In genomic region chr17:3647769-3648540, GRCh38 we compare ENCODE assay signal across 8 cellular contexts. TPM values are rescaled to one million over a fixed set of nuclear protein-coding genes. Genes with fewer than 3 reads are reported as not detected.
DNase-seq lines count a peak whose midpoint lies in the region; ATAC-seq and TF ChIP-seq lines count a peak whose summit lies in the region.

No MANE protein-coding gene starts in this region.

- H3K4me1 ChIP-seq in prostate gland (replicated peaks), result no peaks in the 10 kb centered on the region

- 64% methylated on average over 19 of the region's 19 CpGs for WGBS in prostate gland

- no peaks in the 10 kb centered on the region for H3K4me1 Mint-ChIP-seq in glutamatergic neuron (ENCODE audit: low read depth, unreplicated experiment)

- no peak for ATAC-seq in HG03439 (IDR thresholded peaks at IDR 0.05; ENCODE audit: unreplicated experiment)

- intact Hi-C loops in prostate gland (cut with DNase I), result loop anchor here (10.0 kb wide), 1 partner anchor 603 kb away; no protein-coding TSS in a partner anchor

- no peaks in the 10 kb centered on the region for H3K27me3 Mint-ChIP-seq in glutamatergic neuron (ENCODE audit: unreplicated experiment)

- H3K36me3 Mint-ChIP-seq in glutamatergic neuron (ENCODE audit: unreplicated experiment), result no peaks in the 10 kb centered on the region

- DNase-seq in NCI-H1417 (lab: John Stamatoyannopoulos, UW) (peak; percentile 1 to 53 (median 17)), NCI-H1417 treated with DMSO at 0.1 percent for 48 hours (lab: John Stamatoyannopoulos, UW) (no peak), NCI-H1092 (lab: John Stamatoyannopoulos, UW) (peak; percentile 13), glutamatergic neuron (peak; percentile 80), prostate gland (ENCODE audit: low spot score) (peak; percentile 32), NCI-H2029 treated with DMSO at 0.1 percent for 48 hours (lab: John Stamatoyannopoulos, UW) (no peak)
- peak; percentile 39 for DNase-seq in activated T-cell treated with anti-CD3 and anti-CD28 coated beads, Interleukin-2, amount 50 U/mL, for 1 hour

- H3K4me3 ChIP-seq in prostate gland, result no peak overlapping the region

- no peak for TF ChIP-seq POLR2A in prostate gland (IDR thresholded peaks at IDR 0.05)

- no peaks in the 10 kb centered on the region for H3K27me3 ChIP-seq in prostate gland (replicated peaks; ENCODE audit: insufficient read depth)

- peak overlapping the region; percentile 78 for H3K27ac Mint-ChIP-seq in glutamatergic neuron (ENCODE audit: unreplicated experiment)

- H3K9me3 Mint-ChIP-seq in glutamatergic neuron (ENCODE audit: unreplicated experiment), result peaks cover 5% of the 10 kb centered on the region

- no peak overlapping the region for H3K4me3 Mint-ChIP-seq in glutamatergic neuron (ENCODE audit: unreplicated experiment)

- no peaks in the 10 kb centered on the region for H3K9me3 ChIP-seq in prostate gland

- TF ChIP-seq CTCF in glutamatergic neuron (IDR thresholded peaks at IDR 0.05; ENCODE audit: partially characterized antibody, unreplicated experiment) (peak; percentile 35), prostate gland (IDR thresholded peaks at IDR 0.05) (peak in 3 of 4 experiments; percentile 22 to 47 (median 24))

- no peak overlapping the region for H3K27ac ChIP-seq in prostate gland

- no peaks in the 10 kb centered on the region for H3K36me3 ChIP-seq in prostate gland

RNA-seq across cellular contexts. Expression of gene CTNS, which starts 11.4 kb away (rescaled TPM):
- total RNA-seq in glutamatergic neuron (ENCODE audit: unreplicated experiment), result 17.2 TPM
- 10 to 100 TPM; 26.9 to 51.2 TPM for total RNA-seq in prostate gland

RNA-seq across cellular contexts. Expression of gene SHPK, which starts 11.9 kb away (rescaled TPM):
- 35.5 TPM for total RNA-seq in glutamatergic neuron (ENCODE audit: unreplicated experiment)
- 10 to 100 TPM; 13.6 to 25.5 TPM for total RNA-seq in prostate gland

RNA-seq across cellular contexts. Expression of gene TAX1BP3, which starts 20.4 kb away (rescaled TPM):
- 91.4 TPM for total RNA-seq in glutamatergic neuron (ENCODE audit: unreplicated experiment)
- 100 to 1,000 TPM; 171 to 270 TPM for total RNA-seq in prostate gland

RNA-seq across cellular contexts. Expression of gene EMC6, which starts 20.7 kb away (rescaled TPM):
- total RNA-seq in glutamatergic neuron (ENCODE audit: unreplicated experiment), result 44.4 TPM
- total RNA-seq in prostate gland, result 10 to 100 TPM; 12.7 to 31.8 TPM

RNA-seq across cellular contexts. Expression of gene TRPV1, which starts 38.7 kb away (rescaled TPM):
- 29.8 TPM for total RNA-seq in glutamatergic neuron (ENCODE audit: unreplicated experiment)
- 10 to 100 TPM in 1 of 2 donors, 1 to 10 TPM in 1; 4.0 to 10.6 TPM for total RNA-seq in prostate gland

Comparison
In these comparisons a context has a peak if more than half of its experiments do, and no peak if none do; other contexts are left out.
1. DNase-seq: peak in NCI-H1417 (3 of 3), NCI-H1092 (single experiment), activated T-cell treated with anti-CD3 and anti-CD28 coated beads, Interleukin-2, amount 50 U/mL, for 1 hour (single experiment), glutamatergic neuron (single experiment) and prostate gland (single experiment); none in NCI-H1417 treated with DMSO at 0.1 percent for 48 hours (single experiment) and NCI-H2029 treated with DMSO at 0.1 percent for 48 hours (single experiment).